ENCODE assay signal across 29 cellular contexts in the genomic region with DNA sequence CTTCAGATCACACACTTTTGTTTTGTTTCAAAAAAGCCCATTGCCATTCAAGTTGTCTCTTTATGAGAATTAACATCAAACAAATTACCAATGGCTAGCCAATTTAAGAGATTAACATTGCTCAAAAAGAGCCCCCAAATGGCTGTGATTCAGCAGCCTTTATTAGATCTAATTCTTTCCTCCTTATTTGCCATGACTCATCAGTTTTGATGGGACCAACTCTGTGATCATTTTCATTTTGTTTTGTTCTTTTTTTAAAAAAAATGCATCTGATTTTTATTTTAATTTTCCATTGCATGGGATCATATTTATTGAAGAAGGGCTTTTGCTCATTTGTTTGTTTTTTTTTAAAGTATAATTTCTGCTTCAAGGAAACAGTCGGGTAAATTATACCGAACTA.
"Had no signal": no experiment of that assay in that cellular context is flagged by ENCODE, and none has a peak within 500 bp of the region (broad histone marks: within the 10 kb centered on the region; RNA-seq: fewer than 3 reads in every experiment).

No MANE protein-coding gene starts in this region.

- ATAC-seq: naive thymus-derived CD8-positive, alpha-beta T cell; natural killer cell treated with Interleukin-12 subunit alpha and Interleukin-12 subunit beta and Interleukin-15 and Interleukin-18, amount 100 ng/mL, for 72 hours; psoas muscle; right cardiac atrium; sciatic nerve; stimulated activated memory B cell treated with anti-CD40 and anti-IgM and Interleukin-4, amounts not matched to agents 10 μg/mL and 1 μg/mL and 100 μg/mL, for 72 hours; stimulated activated naive CD8-positive, alpha-beta T cell treated with anti-CD3 and anti-CD28 coated beads, Interleukin-15, amount 100 ng/mL, for 72 hours; stimulated activated naive CD8-positive, alpha-beta T cell treated with anti-CD3 and anti-CD28 coated beads, Interleukin-15, Interleukin-2, amounts not matched to agents 100 U/mL and 50 U/mL, for 24 hours; upper lobe of right lung had no signal

- H3K9me3 ChIP-seq: neutrophil, psoas muscle, spleen, suprapubic skin, testis, tibial artery, transverse colon, upper lobe of right lung, uterus had no signal

- H3K27me3 ChIP-seq: neutrophil, suprapubic skin, testis, tibial artery, transverse colon, upper lobe of right lung had no signal

- DNase-seq: naive thymus-derived CD8-positive, alpha-beta T cell; nephron progenitor cell; nucleus accumbens; posterior cingulate gyrus; psoas muscle; right cardiac atrium; spleen; stimulated activated CD4-positive, alpha-beta T cell treated with anti-CD3 and anti-CD28 coated beads, Interleukin-12 subunit alpha, Interleukin-12 subunit beta, amount 100 ng/mL, for 4 hours; stimulated activated CD4-positive, alpha-beta T cell treated with anti-CD3 and anti-CD28 coated beads, Interleukin-1b, Interleukin-23, amount 100 ng/mL, for 48 hours; stimulated activated CD4-positive, alpha-beta T cell treated with anti-CD3 and anti-CD28 coated beads, Interleukin-4, amount 100 ng/mL, for 1 hour; stimulated activated CD4-positive, alpha-beta T cell treated with anti-CD3 and anti-CD28 coated beads, Interleukin-4, amount 100 ng/mL, for 4 hours; stimulated activated CD8-positive, alpha-beta memory T cell treated with anti-CD3 and anti-CD28 coated beads, Interleukin-4, amount 100 ng/mL, for 48 hours; stimulated activated naive CD4-positive, alpha-beta T cell; stimulated activated naive CD8-positive, alpha-beta T cell treated with anti-CD3 and anti-CD28 coated beads, Interleukin-15, amount 100 ng/mL, for 72 hours; stimulated activated naive CD8-positive, alpha-beta T cell treated with anti-CD3 and anti-CD28 coated beads, Interleukin-15, Interleukin-2, amounts not matched to agents 100 U/mL and 50 U/mL, for 24 hours; substantia nigra; testis; tibial artery; transverse colon; upper lobe of right lung; uterus had no signal

- H3K4me1 ChIP-seq: parathyroid adenoma, psoas muscle, spleen, suprapubic skin, testis, tibial artery, transverse colon, upper lobe of right lung, uterus had no signal

- H3K79me2 ChIP-seq: parathyroid adenoma had no signal

- H3K9ac ChIP-seq: parathyroid adenoma had no signal

- H3K4me3 ChIP-seq: psoas muscle, skin epidermis, smooth muscle cell, spleen, suprapubic skin, testis, tibial artery, transverse colon, upper lobe of right lung, uterus had no signal

- H3K36me3 ChIP-seq: neutrophil, spleen, suprapubic skin, tibial artery, transverse colon, upper lobe of right lung, uterus had no signal

- H3K4me2 ChIP-seq: smooth muscle cell had no signal

- H3K27ac ChIP-seq: neutrophil, parathyroid adenoma, psoas muscle, skin epidermis, spleen, suprapubic skin, tibial artery, transverse colon, upper lobe of right lung, uterus had no signal

- H2AFZ ChIP-seq: parathyroid adenoma had no signal
